ENCODE assay signal across 1 cellular context in genomic region chr12:38543151-38543550, GRCh38.
TF ChIP-seq lines count a peak whose summit lies in the region.

No MANE protein-coding gene starts in this region.

TF ChIP-seq in GM12878, 131 proteins besides CTCF, POLR2A, EP300 and RAD21 (continued from another document):
- TF ChIP-seq, protein P1, sequence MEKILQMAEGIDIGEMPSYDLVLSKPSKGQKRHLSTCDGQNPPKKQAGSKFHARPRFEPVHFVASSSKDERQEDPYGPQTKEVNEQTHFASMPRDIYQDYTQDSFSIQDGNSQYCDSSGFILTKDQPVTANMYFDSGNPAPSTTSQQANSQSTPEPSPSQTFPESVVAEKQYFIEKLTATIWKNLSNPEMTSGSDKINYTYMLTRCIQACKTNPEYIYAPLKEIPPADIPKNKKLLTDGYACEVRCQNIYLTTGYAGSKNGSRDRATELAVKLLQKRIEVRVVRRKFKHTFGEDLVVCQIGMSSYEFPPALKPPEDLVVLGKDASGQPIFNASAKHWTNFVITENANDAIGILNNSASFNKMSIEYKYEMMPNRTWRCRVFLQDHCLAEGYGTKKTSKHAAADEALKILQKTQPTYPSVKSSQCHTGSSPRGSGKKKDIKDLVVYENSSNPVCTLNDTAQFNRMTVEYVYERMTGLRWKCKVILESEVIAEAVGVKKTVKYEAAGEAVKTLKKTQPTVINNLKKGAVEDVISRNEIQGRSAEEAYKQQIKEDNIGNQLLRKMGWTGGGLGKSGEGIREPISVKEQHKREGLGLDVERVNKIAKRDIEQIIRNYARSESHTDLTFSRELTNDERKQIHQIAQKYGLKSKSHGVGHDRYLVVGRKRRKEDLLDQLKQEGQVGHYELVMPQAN (conservative IDR thresholded peaks at IDR 0.05): no peak
- TF ChIP-seq FOS (IDR thresholded peaks at IDR 0.05; ENCODE audit: borderline replicate concordance, extremely low read depth, insufficient read length) (no peak), GABPA (IDR thresholded peaks at IDR 0.05; ENCODE audit: low read depth) (no peak), POLR2AphosphoS2 (IDR thresholded peaks at IDR 0.05; ENCODE audit: low read depth, low read length) (no peak), LARP7 (IDR thresholded peaks at IDR 0.05) (no peak)
